In the genomic region with DNA sequence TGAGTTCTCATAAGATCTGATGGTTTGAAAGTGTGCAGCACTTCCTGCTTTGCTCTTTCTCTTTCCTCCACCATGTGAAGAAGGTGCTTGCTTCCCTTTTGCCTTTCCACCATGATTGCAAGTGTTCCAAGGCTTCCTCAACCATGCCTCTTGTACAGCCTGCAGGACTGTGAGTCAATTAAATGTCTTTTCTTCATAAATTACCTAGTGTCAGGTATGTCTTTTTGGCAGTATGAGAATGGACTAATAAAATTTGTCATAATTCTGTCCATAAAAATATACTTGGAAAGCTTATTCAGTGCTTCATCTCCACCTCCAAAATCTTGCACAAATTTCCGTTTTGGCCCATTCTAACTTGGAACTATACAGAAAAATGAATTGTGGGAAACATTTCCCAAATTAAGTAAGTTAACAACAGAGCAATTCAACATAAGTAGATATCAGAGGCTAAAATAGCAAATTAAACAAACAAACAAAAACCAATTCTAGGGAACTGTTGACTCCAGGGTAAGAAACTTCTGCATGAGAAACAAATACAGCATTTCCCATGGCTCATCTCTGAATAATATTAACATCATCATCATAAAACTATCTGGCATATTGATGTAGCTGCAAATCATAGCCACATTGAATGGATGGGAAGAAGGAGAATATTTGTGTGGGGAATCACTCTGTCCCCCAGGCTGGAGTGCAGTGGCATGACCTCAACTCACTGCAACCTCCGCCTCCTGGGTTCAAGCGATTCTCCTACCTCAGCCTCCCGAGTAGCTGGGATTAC, we compare ENCODE assay signal across 38 cellular contexts.
"Had no signal": no experiment of that assay in that cellular context is flagged by ENCODE, and none has a peak within 500 bp of the region (broad histone marks: within the 10 kb centered on the region; RNA-seq: fewer than 3 reads in every experiment).

No MANE protein-coding gene starts in this region.

- H3K9me3 Mint-ChIP-seq: activated naive CD4-positive, alpha-beta T cell treated with anti-CD3 and anti-CD28 coated beads for 36 hours; activated naive CD4-positive, alpha-beta T cell treated with anti-CD3 and anti-CD28 coated beads, Interleukin-2, amount 10 ng/mL, durations not matched to agents 7 days and 5 days; activated naive CD4-positive, alpha-beta T cell treated with anti-CD3 and anti-CD28 coated beads, Interleukin-2, amount 50 U/mL, for 24 hours; activated naive CD8-positive, alpha-beta T cell treated with anti-CD3 and anti-CD28 coated beads for 36 hours; activated naive CD8-positive, alpha-beta T cell treated with anti-CD3 and anti-CD28 coated beads, Interleukin-2, amount 50 U/mL, for 24 hours; activated T-cell treated with anti-CD3 and anti-CD28 coated beads, Interleukin-2, amount 50 U/mL, for 24 hours; activated T-cell treated with anti-CD3 and anti-CD28 coated beads, Interleukin-2, amount 50 U/mL, for 4 hours; activated T-helper 1 cell treated with anti-CD3 and anti-CD28 coated beads, Interleukin-12 subunit alpha, Interleukin-12 subunit beta, Interleukin-2, Interleukin-4 antibody, amounts not matched to agents 30 ng/mL and 10 ng/mL and 1 ng/mL, durations not matched to agents 14 hours and 24 hours and 36 hours; activated T-helper 17 cell treated with anti-CD3 and anti-CD28 coated beads, Interleukin-2, amount 50 U/mL, for 72 hours; activated T-helper 2 cell treated with anti-CD3 and anti-CD28 coated beads, Interferon-gamma antibody, Interleukin-2, Interleukin-4, amounts not matched to agents 10 μg/mL and 5 μg/mL and 100 μg/mL, durations not matched to agents 14 hours and 24 hours and 36 hours; brain; central memory CD8-positive, alpha-beta T cell had no signal

- H3K36me3 Mint-ChIP-seq: activated naive CD4-positive, alpha-beta T cell treated with anti-CD3 and anti-CD28 coated beads, Interleukin-2, amount 10 ng/mL, durations not matched to agents 7 days and 5 days; activated naive CD4-positive, alpha-beta T cell treated with anti-CD3 and anti-CD28 coated beads, Interleukin-2, amount 50 U/mL, for 24 hours; activated naive CD4-positive, alpha-beta T cell treated with anti-CD3 and anti-CD28 coated beads, Interleukin-2, amount 50 U/mL, for 72 hours; activated naive CD8-positive, alpha-beta T cell; activated naive CD8-positive, alpha-beta T cell treated with anti-CD3 and anti-CD28 coated beads for 36 hours; activated naive CD8-positive, alpha-beta T cell treated with anti-CD3 and anti-CD28 coated beads, Interleukin-2, amount 10 ng/mL, durations not matched to agents 7 days and 5 days; brain had no signal

- H3K4me3 Mint-ChIP-seq: activated naive CD4-positive, alpha-beta T cell treated with anti-CD3 and anti-CD28 coated beads for 36 hours; activated naive CD4-positive, alpha-beta T cell treated with anti-CD3 and anti-CD28 coated beads, Interleukin-2, amount 10 ng/mL, durations not matched to agents 7 days and 5 days; activated naive CD4-positive, alpha-beta T cell treated with anti-CD3 and anti-CD28 coated beads, Interleukin-2, amount 50 U/mL, for 24 hours; activated naive CD8-positive, alpha-beta T cell; activated naive CD8-positive, alpha-beta T cell treated with anti-CD3 and anti-CD28 coated beads for 36 hours; activated naive CD8-positive, alpha-beta T cell treated with anti-CD3 and anti-CD28 coated beads, Interleukin-2, amount 10 ng/mL, durations not matched to agents 7 days and 5 days; activated naive CD8-positive, alpha-beta T cell treated with anti-CD3 and anti-CD28 coated beads, Interleukin-2, amount 50 U/mL, for 24 hours; activated T-cell treated with anti-CD3 and anti-CD28 coated beads, Interleukin-2, amount 50 U/mL, for 24 hours; activated T-cell treated with anti-CD3 and anti-CD28 coated beads, Interleukin-2, amount 50 U/mL, for 4 hours; activated T-cell treated with anti-CD3 and anti-CD28 coated beads, Interleukin-2, amount 50 U/mL, for 72 hours; activated T-helper 1 cell treated with anti-CD3 and anti-CD28 coated beads, Interleukin-12 subunit alpha, Interleukin-12 subunit beta, Interleukin-2, Interleukin-4 antibody, amounts not matched to agents 30 ng/mL and 10 ng/mL and 1 ng/mL, durations not matched to agents 14 hours and 24 hours and 36 hours; activated T-helper 17 cell treated with anti-CD3 and anti-CD28 coated beads, Interleukin-2, amount 50 U/mL, for 72 hours; brain; central memory CD8-positive, alpha-beta T cell had no signal

- H3K4me3 ChIP-seq: adrenal gland, ascending aorta, body of pancreas, breast epithelium, cardiac muscle cell had no signal

- H3K36me3 ChIP-seq: adrenal gland, ascending aorta, brain microvascular endothelial cell, breast epithelium, cardiac muscle cell had no signal

- H3K27me3 Mint-ChIP-seq: activated naive CD4-positive, alpha-beta T cell treated with anti-CD3 and anti-CD28 coated beads, Interleukin-2, amount 10 ng/mL, durations not matched to agents 7 days and 5 days; activated naive CD4-positive, alpha-beta T cell treated with anti-CD3 and anti-CD28 coated beads, Interleukin-2, amount 50 U/mL, for 24 hours; activated naive CD8-positive, alpha-beta T cell treated with anti-CD3 and anti-CD28 coated beads, Interleukin-2, amount 10 ng/mL, durations not matched to agents 7 days and 5 days; activated naive CD8-positive, alpha-beta T cell treated with anti-CD3 and anti-CD28 coated beads, Interleukin-2, amount 50 U/mL, for 24 hours; activated T-cell treated with anti-CD3 and anti-CD28 coated beads, Interleukin-2, amount 50 U/mL, for 24 hours; brain had no signal

- H3K9me3 ChIP-seq: adrenal gland, ascending aorta, body of pancreas, breast epithelium had no signal

- ATAC-seq: activated naive CD4-positive, alpha-beta T cell treated with anti-CD3 and anti-CD28 coated beads, Interleukin-2, amount 50 U/mL, for 72 hours; activated naive CD8-positive, alpha-beta T cell treated with anti-CD3 and anti-CD28 coated beads, Interleukin-2, amount 50 U/mL, for 24 hours; activated T-cell treated with anti-CD3 and anti-CD28 coated beads, Interleukin-2, amount 50 U/mL, for 4 hours; activated T-cell treated with anti-CD3 and anti-CD28 coated beads, Interleukin-2, amount 50 U/mL, for 72 hours; activated T-helper 17 cell treated with anti-CD3 and anti-CD28 coated beads, Interleukin-2, amount 50 U/mL, for 72 hours; body of pancreas had no signal

- H3K27me3 ChIP-seq: adrenal gland, ascending aorta, body of pancreas, brain microvascular endothelial cell, breast epithelium, cardiac muscle cell had no signal

- H3K27ac ChIP-seq: adrenal gland, ascending aorta, body of pancreas, brain microvascular endothelial cell, breast epithelium, cardiac muscle cell had no signal

- DNase-seq: activated effector memory CD4-positive, alpha-beta T cell treated with anti-CD3 and anti-CD28 coated beads, Interleukin-2, amount 50 U/mL, for 16 hours; activated effector memory CD4-positive, alpha-beta T cell treated with Interleukin-2 at 50 U/mL for 16 hours; activated gamma-delta T cell; activated gamma-delta T cell treated with Interleukin-2 at 50 U/mL for 16 hours; activated naive CD4-positive, alpha-beta T cell; activated naive CD4-positive, alpha-beta T cell treated with anti-CD3 and anti-CD28 coated beads for 36 hours; activated naive CD4-positive, alpha-beta T cell treated with anti-CD3 and anti-CD28 coated beads, Interleukin-2, amount 10 ng/mL, durations not matched to agents 7 days and 5 days; activated naive CD4-positive, alpha-beta T cell treated with anti-CD3 and anti-CD28 coated beads, Interleukin-2, amount 50 U/mL, for 16 hours; activated naive CD4-positive, alpha-beta T cell treated with Interleukin-2 at 50 U/mL for 16 hours; activated naive CD8-positive, alpha-beta T cell treated with anti-CD3 and anti-CD28 coated beads for 36 hours; activated naive CD8-positive, alpha-beta T cell treated with anti-CD3 and anti-CD28 coated beads, Interleukin-2, amount 10 ng/mL, durations not matched to agents 7 days and 5 days; activated naive CD8-positive, alpha-beta T cell treated with anti-CD3 and anti-CD28 coated beads, Interleukin-2, amount 50 U/mL, for 24 hours; activated T-cell treated with anti-CD3 and anti-CD28 coated beads, Interleukin-2, amount 50 U/mL, for 1 hour; activated T-cell treated with anti-CD3 and anti-CD28 coated beads, Interleukin-2, amount 50 U/mL, for 24 hours; activated T-cell treated with anti-CD3 and anti-CD28 coated beads, Interleukin-2, amount 50 U/mL, for 4 hours; activated T-cell treated with anti-CD3 and anti-CD28 coated beads, Interleukin-2, amount 50 U/mL, for 48 hours; activated T-cell treated with anti-CD3 and anti-CD28 coated beads, Interleukin-2, amount 50 U/mL, for 72 hours; adrenal gland; amniotic stem cell; amygdala; anterior cingulate cortex; aorta; body of pancreas; brain microvascular endothelial cell; caudate nucleus; central memory CD4-positive, alpha-beta T cell; cerebellar nuclear complex had no signal

- H3K4me1 Mint-ChIP-seq: activated naive CD4-positive, alpha-beta T cell treated with anti-CD3 and anti-CD28 coated beads, Interleukin-2, amount 10 ng/mL, durations not matched to agents 7 days and 5 days; activated naive CD4-positive, alpha-beta T cell treated with anti-CD3 and anti-CD28 coated beads, Interleukin-2, amount 50 U/mL, for 24 hours; activated naive CD8-positive, alpha-beta T cell treated with anti-CD3 and anti-CD28 coated beads for 36 hours; activated naive CD8-positive, alpha-beta T cell treated with anti-CD3 and anti-CD28 coated beads, Interleukin-2, amount 10 ng/mL, durations not matched to agents 7 days and 5 days; activated naive CD8-positive, alpha-beta T cell treated with anti-CD3 and anti-CD28 coated beads, Interleukin-2, amount 50 U/mL, for 24 hours; activated T-helper 17 cell treated with anti-CD3 and anti-CD28 coated beads, Interleukin-2, amount 50 U/mL, for 72 hours; brain; central memory CD8-positive, alpha-beta T cell had no signal

- H3K4me1 ChIP-seq: adrenal gland, ascending aorta, body of pancreas, breast epithelium had no signal

- H3K27ac Mint-ChIP-seq: activated naive CD4-positive, alpha-beta T cell treated with anti-CD3 and anti-CD28 coated beads for 36 hours; activated naive CD4-positive, alpha-beta T cell treated with anti-CD3 and anti-CD28 coated beads, Interleukin-2, amount 10 ng/mL, durations not matched to agents 7 days and 5 days; activated naive CD4-positive, alpha-beta T cell treated with anti-CD3 and anti-CD28 coated beads, Interleukin-2, amount 50 U/mL, for 24 hours; activated naive CD4-positive, alpha-beta T cell treated with anti-CD3 and anti-CD28 coated beads, Interleukin-2, amount 50 U/mL, for 72 hours; activated naive CD8-positive, alpha-beta T cell; activated naive CD8-positive, alpha-beta T cell treated with anti-CD3 and anti-CD28 coated beads for 36 hours; activated naive CD8-positive, alpha-beta T cell treated with anti-CD3 and anti-CD28 coated beads, Interleukin-2, amount 10 ng/mL, durations not matched to agents 7 days and 5 days; activated naive CD8-positive, alpha-beta T cell treated with anti-CD3 and anti-CD28 coated beads, Interleukin-2, amount 50 U/mL, for 24 hours; activated T-cell treated with anti-CD3 and anti-CD28 coated beads, Interleukin-2, amount 50 U/mL, for 24 hours; activated T-cell treated with anti-CD3 and anti-CD28 coated beads, Interleukin-2, amount 50 U/mL, for 72 hours; activated T-helper 1 cell treated with anti-CD3 and anti-CD28 coated beads, Interleukin-12 subunit alpha, Interleukin-12 subunit beta, Interleukin-2, Interleukin-4 antibody, amounts not matched to agents 30 ng/mL and 10 ng/mL and 1 ng/mL, durations not matched to agents 14 hours and 24 hours and 36 hours; activated T-helper 17 cell treated with anti-CD3 and anti-CD28 coated beads, Interleukin-2, amount 50 U/mL, for 72 hours; activated T-helper 2 cell treated with anti-CD3 and anti-CD28 coated beads, Interferon-gamma antibody, Interleukin-2, Interleukin-4, amounts not matched to agents 10 μg/mL and 5 μg/mL and 100 μg/mL, durations not matched to agents 14 hours and 24 hours and 36 hours; brain had no signal
